1 cellular context compared by ENCODE assay signal in the genomic region with DNA sequence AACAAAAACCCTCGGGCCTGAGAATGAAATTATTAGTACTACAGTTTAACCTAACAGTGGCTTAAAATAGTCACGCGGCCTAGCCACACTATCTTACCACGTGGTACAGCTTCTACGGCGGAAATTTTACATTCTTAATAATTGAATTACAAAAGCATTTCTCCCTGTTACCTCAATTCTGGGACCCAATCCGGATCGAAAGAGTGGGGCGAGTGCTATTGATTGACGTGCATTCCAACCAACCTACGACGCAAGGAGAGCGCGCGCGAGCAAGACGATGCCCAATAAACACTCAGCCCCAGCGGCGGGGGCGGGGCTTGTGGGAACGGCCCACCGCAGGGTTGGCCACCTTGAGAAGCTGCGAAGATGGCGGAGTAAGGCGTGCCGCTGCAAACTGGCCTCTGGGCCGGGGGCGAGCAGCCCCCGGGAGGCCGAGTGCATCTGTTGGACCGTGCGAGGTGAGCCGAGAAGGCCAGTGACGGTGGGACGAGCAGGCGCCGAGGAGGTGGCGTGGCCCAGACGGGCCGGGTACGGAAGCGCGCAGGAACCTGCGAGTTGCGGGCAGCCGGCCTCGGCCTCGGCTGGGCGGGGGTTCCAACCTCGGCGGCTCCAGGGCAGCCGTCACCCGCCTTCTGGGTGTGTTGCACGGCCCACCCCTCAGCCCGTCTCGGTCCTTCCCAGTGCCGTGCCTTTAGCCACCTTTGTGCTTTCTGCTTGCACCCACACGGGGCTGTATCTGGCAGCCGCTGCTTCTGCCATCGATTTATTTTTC.
A peak's percentile ranks its signal among the peaks of the same experiment; 100 is the strongest.
TF ChIP-seq lines count a peak whose summit lies in the region.

No MANE protein-coding gene starts in this region.

TF ChIP-seq in K562, 482 proteins besides CTCF, POLR2A, EP300 and RAD21 (continued from another document and continues in another):
- TF ChIP-seq, protein P1, sequence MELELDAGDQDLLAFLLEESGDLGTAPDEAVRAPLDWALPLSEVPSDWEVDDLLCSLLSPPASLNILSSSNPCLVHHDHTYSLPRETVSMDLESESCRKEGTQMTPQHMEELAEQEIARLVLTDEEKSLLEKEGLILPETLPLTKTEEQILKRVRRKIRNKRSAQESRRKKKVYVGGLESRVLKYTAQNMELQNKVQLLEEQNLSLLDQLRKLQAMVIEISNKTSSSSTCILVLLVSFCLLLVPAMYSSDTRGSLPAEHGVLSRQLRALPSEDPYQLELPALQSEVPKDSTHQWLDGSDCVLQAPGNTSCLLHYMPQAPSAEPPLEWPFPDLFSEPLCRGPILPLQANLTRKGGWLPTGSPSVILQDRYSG (tag; conservative IDR thresholded peaks at IDR 0.05; ENCODE audit: low read depth) = no peak; the same call in 1 of the 2 replicates
- TF ChIP-seq, protein P2, sequence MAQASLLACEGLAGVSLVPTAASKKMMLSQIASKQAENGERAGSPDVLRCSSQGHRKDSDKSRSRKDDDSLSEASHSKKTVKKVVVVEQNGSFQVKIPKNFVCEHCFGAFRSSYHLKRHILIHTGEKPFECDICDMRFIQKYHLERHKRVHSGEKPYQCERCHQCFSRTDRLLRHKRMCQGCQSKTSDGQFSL (CRISPR knock-in tag; IDR thresholded peaks at IDR 0.05) = peak; percentile 20; the same call in 1 of the 2 replicates
- TF ChIP-seq, protein P2 (tag; IDR thresholded peaks at IDR 0.05) = no peak; a peak in 1 of 4 replicates
- TF ChIP-seq SP2 (IDR thresholded peaks at IDR 0.05; ENCODE audit: extremely low read depth, low read depth, low read length, poor library complexity, severe bottlenecking) (peak; percentile 93), ZC3H11A (IDR thresholded peaks at IDR 0.05; ENCODE audit: low read depth, low read length) (no peak), YY1 (IDR thresholded peaks at IDR 0.05; ENCODE audit: borderline replicate concordance in 1 of 3, control insufficient read depth in 1 of 3, extremely low read depth in 1 of 3, insufficient read depth in 3 of 3, insufficient read length in 1 of 3, insufficient replicate concordance in 2 of 3, low read depth in 1 of 3, low read length in 2 of 3) (peak; percentile 74 to 97 (median 93)), NCOA6 (IDR thresholded peaks at IDR 0.05) (no peak), SP1 (CRISPR knock-in tag; IDR thresholded peaks at IDR 0.05) (peak; percentile 89), GTF2F1 (IDR thresholded peaks at IDR 0.05; ENCODE audit: low read depth, low read length) (no peak; the same call in 1 of the 2 replicates), PML (IDR thresholded peaks at IDR 0.05; ENCODE audit: low read length) (peak; percentile 72; the same call in 1 of the 2 replicates), RUNX1 (IDR thresholded peaks at IDR 0.05; ENCODE audit: low read depth) (no peak), C11orf30 (IDR thresholded peaks at IDR 0.05; ENCODE audit: low read depth) (peak; percentile 18; the same call in 1 of the 2 replicates), ZNF75A (CRISPR knock-in tag; IDR thresholded peaks at IDR 0.05) (peak; percentile 25; the same call in 1 of the 2 replicates), HDAC2 (IDR thresholded peaks at IDR 0.05) (peak; percentile 11), PHF8 (IDR thresholded peaks at IDR 0.05; ENCODE audit: borderline replicate concordance, low read length) (peak; percentile 97), NR2C2 (CRISPR knock-in tag; IDR thresholded peaks at IDR 0.05) (peak; percentile 15; the same call in 1 of the 2 replicates), NR2C2 (tag; IDR thresholded peaks at IDR 0.05) (no peak), ZNF124 (CRISPR knock-in tag; IDR thresholded peaks at IDR 0.05) (no peak), NFE2 (IDR thresholded peaks at IDR 0.05; ENCODE audit: low read depth) (no peak), ELF2 (CRISPR knock-in tag; IDR thresholded peaks at IDR 0.05) (no peak), HNRNPUL1 (IDR thresholded peaks at IDR 0.05; ENCODE audit: low read length) (no peak), HDGF (IDR thresholded peaks at IDR 0.05) (0 out of 2 replicates have a peak, but pooled peaks have one; percentile 18), HMGN3 (IDR thresholded peaks at IDR 0.05; ENCODE audit: borderline replicate concordance, extremely low read depth, insufficient read length, low read depth, low read length) (no peak), SMAD4 (CRISPR knock-in tag; conservative IDR thresholded peaks at IDR 0.05) (no peak; the same call in none of the 2 replicates), FOS (IDR thresholded peaks at IDR 0.05; ENCODE audit: extremely low read depth, insufficient read length) (peak; percentile 99), GATAD2A (IDR thresholded peaks at IDR 0.05) (no peak), FOSL1 (tag; conservative IDR thresholded peaks at IDR 0.05) (peak; percentile 44; the same call in 1 of the 2 replicates), PHB (CRISPR knock-in tag; IDR thresholded peaks at IDR 0.05) (peak; percentile 80; the same call in 1 of the 2 replicates), HNRNPK (IDR thresholded peaks at IDR 0.05; ENCODE audit: low read depth, low read length, poor library complexity, severe bottlenecking) (no peak), FOXM1 (IDR thresholded peaks at IDR 0.05; ENCODE audit: low read depth) (peak; percentile 69), FOXM1 (CRISPR knock-in tag; IDR thresholded peaks at IDR 0.05; ENCODE audit: low read depth) (no peak), SMARCC2 (IDR thresholded peaks at IDR 0.05; ENCODE audit: low read depth) (no peak)
- TF ChIP-seq, protein P3, sequence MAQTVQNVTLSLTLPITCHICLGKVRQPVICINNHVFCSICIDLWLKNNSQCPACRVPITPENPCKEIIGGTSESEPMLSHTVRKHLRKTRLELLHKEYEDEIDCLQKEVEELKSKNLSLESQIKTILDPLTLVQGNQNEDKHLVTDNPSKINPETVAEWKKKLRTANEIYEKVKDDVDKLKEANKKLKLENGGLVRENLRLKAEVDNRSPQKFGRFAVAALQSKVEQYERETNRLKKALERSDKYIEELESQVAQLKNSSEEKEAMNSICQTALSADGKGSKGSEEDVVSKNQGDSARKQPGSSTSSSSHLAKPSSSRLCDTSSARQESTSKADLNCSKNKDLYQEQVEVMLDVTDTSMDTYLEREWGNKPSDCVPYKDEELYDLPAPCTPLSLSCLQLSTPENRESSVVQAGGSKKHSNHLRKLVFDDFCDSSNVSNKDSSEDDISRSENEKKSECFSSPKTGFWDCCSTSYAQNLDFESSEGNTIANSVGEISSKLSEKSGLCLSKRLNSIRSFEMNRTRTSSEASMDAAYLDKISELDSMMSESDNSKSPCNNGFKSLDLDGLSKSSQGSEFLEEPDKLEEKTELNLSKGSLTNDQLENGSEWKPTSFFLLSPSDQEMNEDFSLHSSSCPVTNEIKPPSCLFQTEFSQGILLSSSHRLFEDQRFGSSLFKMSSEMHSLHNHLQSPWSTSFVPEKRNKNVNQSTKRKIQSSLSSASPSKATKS (CRISPR knock-in tag; IDR thresholded peaks at IDR 0.05) = no peak
- TF ChIP-seq, protein P4, sequence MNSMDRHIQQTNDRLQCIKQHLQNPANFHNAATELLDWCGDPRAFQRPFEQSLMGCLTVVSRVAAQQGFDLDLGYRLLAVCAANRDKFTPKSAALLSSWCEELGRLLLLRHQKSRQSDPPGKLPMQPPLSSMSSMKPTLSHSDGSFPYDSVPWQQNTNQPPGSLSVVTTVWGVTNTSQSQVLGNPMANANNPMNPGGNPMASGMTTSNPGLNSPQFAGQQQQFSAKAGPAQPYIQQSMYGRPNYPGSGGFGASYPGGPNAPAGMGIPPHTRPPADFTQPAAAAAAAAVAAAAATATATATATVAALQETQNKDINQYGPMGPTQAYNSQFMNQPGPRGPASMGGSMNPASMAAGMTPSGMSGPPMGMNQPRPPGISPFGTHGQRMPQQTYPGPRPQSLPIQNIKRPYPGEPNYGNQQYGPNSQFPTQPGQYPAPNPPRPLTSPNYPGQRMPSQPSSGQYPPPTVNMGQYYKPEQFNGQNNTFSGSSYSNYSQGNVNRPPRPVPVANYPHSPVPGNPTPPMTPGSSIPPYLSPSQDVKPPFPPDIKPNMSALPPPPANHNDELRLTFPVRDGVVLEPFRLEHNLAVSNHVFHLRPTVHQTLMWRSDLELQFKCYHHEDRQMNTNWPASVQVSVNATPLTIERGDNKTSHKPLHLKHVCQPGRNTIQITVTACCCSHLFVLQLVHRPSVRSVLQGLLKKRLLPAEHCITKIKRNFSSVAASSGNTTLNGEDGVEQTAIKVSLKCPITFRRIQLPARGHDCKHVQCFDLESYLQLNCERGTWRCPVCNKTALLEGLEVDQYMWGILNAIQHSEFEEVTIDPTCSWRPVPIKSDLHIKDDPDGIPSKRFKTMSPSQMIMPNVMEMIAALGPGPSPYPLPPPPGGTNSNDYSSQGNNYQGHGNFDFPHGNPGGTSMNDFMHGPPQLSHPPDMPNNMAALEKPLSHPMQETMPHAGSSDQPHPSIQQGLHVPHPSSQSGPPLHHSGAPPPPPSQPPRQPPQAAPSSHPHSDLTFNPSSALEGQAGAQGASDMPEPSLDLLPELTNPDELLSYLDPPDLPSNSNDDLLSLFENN (IDR thresholded peaks at IDR 0.05; ENCODE audit: low read depth in 2 of 2, low read length in 2 of 2) = peak in 1 of 2 experiments; percentile 14; a peak in 1 of 4 replicates
- TF ChIP-seq, protein P5, sequence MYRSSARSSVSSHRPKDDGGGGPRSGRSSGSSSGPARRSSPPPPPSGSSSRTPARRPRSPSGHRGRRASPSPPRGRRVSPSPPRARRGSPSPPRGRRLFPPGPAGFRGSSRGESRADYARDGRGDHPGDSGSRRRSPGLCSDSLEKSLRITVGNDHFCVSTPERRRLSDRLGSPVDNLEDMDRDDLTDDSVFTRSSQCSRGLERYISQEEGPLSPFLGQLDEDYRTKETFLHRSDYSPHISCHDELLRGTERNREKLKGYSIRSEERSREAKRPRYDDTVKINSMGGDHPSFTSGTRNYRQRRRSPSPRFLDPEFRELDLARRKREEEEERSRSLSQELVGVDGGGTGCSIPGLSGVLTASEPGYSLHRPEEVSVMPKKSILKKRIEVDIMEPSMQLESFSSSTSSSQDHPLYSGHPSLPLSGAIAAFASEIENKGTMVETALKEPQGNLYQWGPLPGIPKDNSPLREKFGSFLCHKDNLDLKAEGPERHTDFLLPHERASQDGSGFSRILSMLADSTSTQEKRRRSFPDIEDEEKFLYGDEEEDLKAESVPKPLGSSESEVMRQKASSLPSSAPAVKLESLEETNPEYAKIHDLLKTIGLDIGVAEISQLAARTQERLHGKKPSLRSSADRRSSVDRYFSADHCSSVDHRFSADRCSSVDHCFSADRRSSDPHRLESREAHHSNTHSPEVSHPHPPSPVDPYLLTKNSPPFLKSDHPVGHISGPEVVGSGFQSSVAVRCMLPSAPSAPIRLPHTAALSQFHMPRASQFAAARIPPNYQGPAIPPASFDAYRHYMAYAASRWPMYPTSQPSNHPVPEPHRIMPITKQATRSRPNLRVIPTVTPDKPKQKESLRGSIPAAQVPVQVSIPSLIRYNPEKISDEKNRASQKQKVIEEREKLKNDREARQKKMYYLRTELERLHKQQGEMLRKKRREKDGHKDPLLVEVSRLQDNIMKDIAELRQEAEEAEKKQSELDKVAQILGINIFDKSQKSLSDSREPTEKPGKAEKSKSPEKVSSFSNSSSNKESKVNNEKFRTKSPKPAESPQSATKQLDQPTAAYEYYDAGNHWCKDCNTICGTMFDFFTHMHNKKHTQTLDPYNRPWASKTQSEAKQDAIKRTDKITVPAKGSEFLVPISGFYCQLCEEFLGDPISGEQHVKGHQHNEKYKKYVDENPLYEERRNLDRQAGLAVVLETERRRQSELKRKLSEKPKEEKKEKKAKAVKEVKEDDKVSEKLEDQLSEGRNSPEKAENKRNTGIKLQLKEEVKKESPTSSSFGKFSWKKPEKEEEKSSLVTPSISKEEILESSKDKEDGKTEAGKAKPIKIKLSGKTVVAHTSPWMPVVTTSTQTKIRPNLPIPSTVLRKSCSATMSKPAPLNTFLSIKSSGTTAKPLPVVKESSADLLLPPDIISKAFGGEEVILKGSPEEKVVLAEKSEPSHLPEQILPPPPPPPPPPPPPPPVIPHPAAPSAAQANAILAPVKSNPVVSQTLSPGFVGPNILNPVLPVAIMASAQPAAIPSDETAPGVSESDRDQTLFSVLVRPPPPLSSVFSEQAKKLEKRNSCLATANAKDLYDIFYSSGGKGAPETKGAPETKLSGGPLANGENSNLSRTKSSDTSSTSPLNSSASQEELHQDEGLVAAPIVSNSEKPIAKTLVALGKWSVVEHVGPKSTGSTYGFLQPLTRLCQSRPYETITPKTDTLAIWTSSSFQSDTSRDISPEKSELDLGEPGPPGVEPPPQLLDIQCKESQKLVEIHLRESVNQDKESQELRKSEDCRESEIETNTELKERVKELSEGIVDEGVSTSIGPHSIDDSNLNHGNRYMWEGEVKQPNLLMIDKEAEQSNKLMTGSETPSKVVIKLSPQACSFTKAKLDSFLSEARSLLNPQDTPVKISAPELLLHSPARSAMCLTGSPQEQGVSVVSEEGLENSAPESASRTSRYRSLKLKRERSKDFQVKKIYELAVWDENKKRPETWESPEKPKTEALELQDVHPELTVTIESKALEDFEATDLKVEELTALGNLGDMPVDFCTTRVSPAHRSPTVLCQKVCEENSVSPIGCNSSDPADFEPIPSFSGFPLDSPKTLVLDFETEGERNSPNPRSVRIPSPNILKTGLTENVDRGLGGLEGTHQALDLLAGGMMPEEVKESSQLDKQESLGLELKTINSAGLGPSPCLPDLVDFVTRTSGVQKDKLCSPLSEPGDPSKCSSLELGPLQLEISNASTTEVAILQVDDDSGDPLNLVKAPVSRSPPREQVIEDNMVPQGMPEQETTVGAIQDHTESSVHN (IDR thresholded peaks at IDR 0.05; ENCODE audit: borderline replicate concordance in 1 of 2, low read depth in 1 of 2) = no peak
- TF ChIP-seq, protein P6, sequence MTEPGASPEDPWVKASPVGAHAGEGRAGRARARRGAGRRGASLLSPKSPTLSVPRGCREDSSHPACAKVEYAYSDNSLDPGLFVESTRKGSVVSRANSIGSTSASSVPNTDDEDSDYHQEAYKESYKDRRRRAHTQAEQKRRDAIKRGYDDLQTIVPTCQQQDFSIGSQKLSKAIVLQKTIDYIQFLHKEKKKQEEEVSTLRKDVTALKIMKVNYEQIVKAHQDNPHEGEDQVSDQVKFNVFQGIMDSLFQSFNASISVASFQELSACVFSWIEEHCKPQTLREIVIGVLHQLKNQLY (CRISPR knock-in tag; conservative IDR thresholded peaks at IDR 0.05) = no peak
- TF ChIP-seq, protein P7, sequence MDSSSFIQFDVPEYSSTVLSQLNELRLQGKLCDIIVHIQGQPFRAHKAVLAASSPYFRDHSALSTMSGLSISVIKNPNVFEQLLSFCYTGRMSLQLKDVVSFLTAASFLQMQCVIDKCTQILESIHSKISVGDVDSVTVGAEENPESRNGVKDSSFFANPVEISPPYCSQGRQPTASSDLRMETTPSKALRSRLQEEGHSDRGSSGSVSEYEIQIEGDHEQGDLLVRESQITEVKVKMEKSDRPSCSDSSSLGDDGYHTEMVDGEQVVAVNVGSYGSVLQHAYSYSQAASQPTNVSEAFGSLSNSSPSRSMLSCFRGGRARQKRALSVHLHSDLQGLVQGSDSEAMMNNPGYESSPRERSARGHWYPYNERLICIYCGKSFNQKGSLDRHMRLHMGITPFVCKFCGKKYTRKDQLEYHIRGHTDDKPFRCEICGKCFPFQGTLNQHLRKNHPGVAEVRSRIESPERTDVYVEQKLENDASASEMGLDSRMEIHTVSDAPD (CRISPR knock-in tag; IDR thresholded peaks at IDR 0.05) = no peak
- TF ChIP-seq, protein P8, sequence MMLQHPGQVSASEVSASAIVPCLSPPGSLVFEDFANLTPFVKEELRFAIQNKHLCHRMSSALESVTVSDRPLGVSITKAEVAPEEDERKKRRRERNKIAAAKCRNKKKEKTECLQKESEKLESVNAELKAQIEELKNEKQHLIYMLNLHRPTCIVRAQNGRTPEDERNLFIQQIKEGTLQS (IDR thresholded peaks at IDR 0.05) = peak; percentile 18; the same call in 1 of the 2 replicates
- TF ChIP-seq, protein P8 (CRISPR knock-in tag; conservative IDR thresholded peaks at IDR 0.05) = no peak
